In the genomic region with DNA sequence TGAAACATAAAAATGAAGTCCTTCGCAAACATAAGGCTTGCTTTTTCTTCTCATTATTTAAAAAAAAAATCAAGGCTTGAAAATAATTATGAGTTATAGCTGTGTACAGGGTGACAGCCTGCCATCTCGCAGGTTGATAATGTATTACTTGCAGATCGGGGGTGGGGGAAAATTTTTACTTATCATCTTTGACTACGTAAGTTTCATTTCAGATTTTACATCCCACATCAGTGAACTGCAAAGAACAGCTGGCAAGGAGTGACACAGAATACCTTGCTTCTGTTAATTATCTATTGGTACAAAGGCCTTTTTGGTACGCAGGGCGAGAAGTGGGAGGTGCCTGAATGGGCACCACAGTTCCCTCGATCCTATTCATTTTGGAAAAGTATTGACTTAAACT, we compare ENCODE assay signal across 9 cellular contexts. TPM values are rescaled to one million over a fixed set of nuclear protein-coding genes. Genes with fewer than 3 reads are reported as not detected.
"Had no signal": no experiment of that assay in that cellular context is flagged by ENCODE, and none has a peak within 500 bp of the region (broad histone marks: within the 10 kb centered on the region; RNA-seq: fewer than 3 reads in every experiment).

No MANE protein-coding gene starts in this region.

- H3K27ac Mint-ChIP-seq: IgD-negative memory B cell had no signal

- ATAC-seq: HepG2, K562 had no signal

- H3K27ac ChIP-seq: HL-60, KMS-11 had no signal

- H3K4me1 Mint-ChIP-seq: IgD-negative memory B cell had no signal

- H3K4me3 ChIP-seq: K562 had no signal

- DNase-seq: IMR-90, KBM-7, KG1 had no signal

- H3K27me3 Mint-ChIP-seq: IgD-negative memory B cell had no signal

- H3K36me3 Mint-ChIP-seq: IgD-negative memory B cell had no signal

RNA-seq across cellular contexts. Expression of a gene that starts 59.0 kb away (rescaled TPM):
- total RNA-seq: HepG2, HT-29, K562 had no signal
